ENCODE assay signal across 17 cellular contexts in genomic region chr5:149799965-149800516, GRCh38.
DNase-seq lines count a peak whose midpoint lies in the region; ATAC-seq and TF ChIP-seq lines count a peak whose summit lies in the region.
"Had no signal": no experiment of that assay in that cellular context is flagged by ENCODE, and none has a peak within 500 bp of the region (broad histone marks: within the 10 kb centered on the region; RNA-seq: fewer than 3 reads in every experiment).

No MANE protein-coding gene starts in this region.

- peaks cover 5% of the 10 kb centered on the region for H3K27me3 Mint-ChIP-seq in nephron progenitor cell (ENCODE audit: low read depth, poor library complexity)
- H3K27me3 Mint-ChIP-seq: activated naive CD8-positive, alpha-beta T cell treated with anti-CD3 and anti-CD28 coated beads, Interleukin-2, amount 50 U/mL, for 24 hours; CD4-positive, CD25-positive, alpha-beta regulatory T cell; T-cell had no signal

- intact Hi-C loops in left ventricle myocardium superior (cut with micrococcal nuclease) (no loop called here), colonic mucosa (cut with DNase I) (no loop called here), vagina (cut with DNase I) (no loop called here)

- H3K36me3 Mint-ChIP-seq in nephron progenitor cell (ENCODE audit: low read depth), result no peaks in the 10 kb centered on the region
- H3K36me3 Mint-ChIP-seq: CD4-positive, CD25-positive, alpha-beta regulatory T cell; T-cell had no signal

- ATAC-seq in left ventricle myocardium superior, result no peak
- no peak for ATAC-seq in GM21528 (IDR thresholded peaks at IDR 0.05; ENCODE audit: low FRiP score, unreplicated experiment)
- ATAC-seq in HG03378 (IDR thresholded peaks at IDR 0.05; ENCODE audit: unreplicated experiment), result no peak
- ATAC-seq: activated naive CD8-positive, alpha-beta T cell treated with anti-CD3 and anti-CD28 coated beads, Interleukin-2, amount 50 U/mL, for 24 hours; T-cell had no signal

- H3K27ac ChIP-seq in right atrium auricular region (peak overlapping the region; percentile 85 to 87), colonic mucosa (peak overlapping the region; percentile 45), vagina (peak overlapping the region; percentile 36)
- H3K27ac ChIP-seq: PC-9, upper lobe of left lung had no signal

- peak overlapping the region in 1 of 2 donors; percentile 23 for H3K9ac ChIP-seq in colonic mucosa (ENCODE audit: low read depth in 2 of 2, low read length in 2 of 2)

- peaks cover 0 to 93% of the 10 kb centered on the region in 2 donors for H3K4me1 ChIP-seq in right atrium auricular region
- H3K4me1 ChIP-seq in colonic mucosa, result peaks cover 13% of the 10 kb centered on the region
- H3K4me1 ChIP-seq in vagina, result peaks cover 62% of the 10 kb centered on the region

- H3K4me3 Mint-ChIP-seq in nephron progenitor cell, result no peak overlapping the region
- H3K4me3 Mint-ChIP-seq: activated naive CD8-positive, alpha-beta T cell treated with anti-CD3 and anti-CD28 coated beads, Interleukin-2, amount 50 U/mL, for 24 hours; CD4-positive, CD25-positive, alpha-beta regulatory T cell; neural crest cell; T-cell had no signal

- H3K4me1 Mint-ChIP-seq in nephron progenitor cell, result peaks cover 85% of the 10 kb centered on the region

- H3K9me3 ChIP-seq in right atrium auricular region (no peaks in the 10 kb centered on the region), colonic mucosa (no peaks in the 10 kb centered on the region), vagina (no peaks in the 10 kb centered on the region)
- H3K9me3 ChIP-seq: upper lobe of left lung had no signal

- H3K36me3 ChIP-seq in right atrium auricular region (no peaks in the 10 kb centered on the region), colonic mucosa (no peaks in the 10 kb centered on the region), vagina (no peaks in the 10 kb centered on the region)
- H3K36me3 ChIP-seq: upper lobe of left lung had no signal

- no peak for TF ChIP-seq POLR2A in vagina (IDR thresholded peaks at IDR 0.05)

- H3K9me3 Mint-ChIP-seq in nephron progenitor cell, result no peaks in the 10 kb centered on the region
- H3K9me3 Mint-ChIP-seq: activated naive CD8-positive, alpha-beta T cell treated with anti-CD3 and anti-CD28 coated beads, Interleukin-2, amount 50 U/mL, for 24 hours; CD4-positive, CD25-positive, alpha-beta regulatory T cell; neural crest cell; T-cell had no signal

- H3K27me3 ChIP-seq in right atrium auricular region (no peaks in the 10 kb centered on the region), colonic mucosa (no peaks in the 10 kb centered on the region), vagina (no peaks in the 10 kb centered on the region)
- H3K27me3 ChIP-seq: upper lobe of left lung had no signal

- no peak overlapping the region for H3K4me3 ChIP-seq in right atrium auricular region
- H3K4me3 ChIP-seq in colonic mucosa, result no peak overlapping the region
- H3K4me3 ChIP-seq in vagina, result no peak overlapping the region
- H3K4me3 ChIP-seq: PC-9, upper lobe of left lung had no signal

- H3K27ac Mint-ChIP-seq in nephron progenitor cell, result peak overlapping the region; percentile 4
- H3K27ac Mint-ChIP-seq: activated naive CD8-positive, alpha-beta T cell treated with anti-CD3 and anti-CD28 coated beads, Interleukin-2, amount 50 U/mL, for 24 hours; CD4-positive, CD25-positive, alpha-beta regulatory T cell; T-cell had no signal

- DNase-seq in right atrium auricular region (ENCODE audit: low spot score) (no peak), left ventricle myocardium superior (no peak), colonic mucosa (peak; percentile 70), nephron progenitor cell (no peak), vagina (ENCODE audit: extremely low spot score in 2 of 2) (no peak), islet precursor cell (no peak)
- DNase-seq: activated gamma-delta T cell; activated naive CD8-positive, alpha-beta T cell treated with anti-CD3 and anti-CD28 coated beads, Interleukin-2, amount 50 U/mL, for 24 hours; CD4-positive, CD25-positive, alpha-beta regulatory T cell; NCI-H2227 treated with DMSO at 0.1 percent for 48 hours; PC-9; SIG-M5; T-cell; upper lobe of left lung had no signal

- no peak for TF ChIP-seq CTCF in right atrium auricular region (IDR thresholded peaks at IDR 0.05)
- TF ChIP-seq CTCF in colonic mucosa (IDR thresholded peaks at IDR 0.05), result no peak
- TF ChIP-seq CTCF in nephron progenitor cell (IDR thresholded peaks at IDR 0.05), result no peak
- TF ChIP-seq CTCF in vagina (IDR thresholded peaks at IDR 0.05), result no peak

Comparison
In these comparisons a context has a peak if more than half of its experiments do, and no peak if none do; other contexts are left out.
1. H3K27ac ChIP-seq: peak in every context shown above with its lines; median percentile 86 in right atrium auricular region; 45 in colonic mucosa; 36 in vagina.